Comparison of ENCODE assay signal across 9 cellular contexts in genomic region chr5:140341591-140341990, GRCh38. TPM values are rescaled to one million over a fixed set of nuclear protein-coding genes. Genes with fewer than 3 reads are reported as not detected.
DNase-seq lines count a peak whose midpoint lies in the region; ATAC-seq and TF ChIP-seq lines count a peak whose summit lies in the region.
"Had no signal": no experiment of that assay in that cellular context is flagged by ENCODE, and none has a peak within 500 bp of the region (broad histone marks: within the 10 kb centered on the region; RNA-seq: fewer than 3 reads in every experiment).

No MANE protein-coding gene starts in this region.

- intact Hi-C loops in posterior cingulate gyrus (cut with DNase I): loop anchor here (10.0 kb wide), 1 partner anchor 167 kb away; the partner anchor contains the start of gene CYSTM1

- peaks cover 60% of the 10 kb centered on the region for H3K4me1 Mint-ChIP-seq in T-helper 1 cell treated with Interleukin-12 subunit alpha and Interleukin-12 subunit beta and Interleukin-4 antibody, amounts not matched to agents 30 μg/mL and 1 μg/mL, for 36 hours (ENCODE audit: low read depth)

- TF ChIP-seq CTCF in gastroesophageal sphincter (IDR thresholded peaks at IDR 0.05): no peak

- H3K27ac Mint-ChIP-seq in T-helper 1 cell treated with Interleukin-12 subunit alpha and Interleukin-12 subunit beta and Interleukin-4 antibody, amounts not matched to agents 30 μg/mL and 1 μg/mL, for 36 hours: peak overlapping the region; percentile 96

- no peaks in the 10 kb centered on the region for H3K9me3 ChIP-seq in gastroesophageal sphincter

- peak overlapping the region; percentile 96 for H3K4me3 Mint-ChIP-seq in T-helper 1 cell treated with Interleukin-12 subunit alpha and Interleukin-12 subunit beta and Interleukin-4 antibody, amounts not matched to agents 30 μg/mL and 1 μg/mL, for 36 hours

- peak overlapping the region in 3 of 4 donors; percentile 55 to 64 (median 61) for H3K27ac ChIP-seq in gastroesophageal sphincter

- no peaks in the 10 kb centered on the region for H3K27me3 Mint-ChIP-seq in T-helper 1 cell treated with Interleukin-12 subunit alpha and Interleukin-12 subunit beta and Interleukin-4 antibody, amounts not matched to agents 30 μg/mL and 1 μg/mL, for 36 hours (ENCODE audit: low read depth)

- peaks cover 0 to 15% of the 10 kb centered on the region in 2 donors for H3K36me3 ChIP-seq in gastroesophageal sphincter

- H3K9me3 Mint-ChIP-seq in T-helper 1 cell treated with Interleukin-12 subunit alpha and Interleukin-12 subunit beta and Interleukin-4 antibody, amounts not matched to agents 30 μg/mL and 1 μg/mL, for 36 hours: no peaks in the 10 kb centered on the region

- no peak for TF ChIP-seq EP300 in gastroesophageal sphincter (IDR thresholded peaks at IDR 0.05)

- DNase-seq in Daoy (ENCODE audit: low read depth) (peak; percentile 76), posterior cingulate gyrus (peak; percentile 55 to 96 (median 74)), NCI-H2029 (lab: John Stamatoyannopoulos, UW) (no peak), NCI-H82 treated with DMSO at 0.1 percent for 48 hours (lab: John Stamatoyannopoulos, UW; ENCODE audit: unreplicated experiment) (no peak), DMS53 treated with DMSO at 0.1 percent for 48 hours (lab: John Stamatoyannopoulos, UW; ENCODE audit: unreplicated experiment) (no peak)
- DNase-seq: NCI-H2171 treated with DMSO at 0.1 percent for 48 hours had no signal

- H3K4me3 ChIP-seq in gastroesophageal sphincter: no peak overlapping the region

- no peaks in the 10 kb centered on the region for H3K27me3 ChIP-seq in gastroesophageal sphincter

- 86% methylated on average over 2 of the region's 5 CpGs; no CpG with 5 or more reads in 1 of the 2 donors for WGBS in gastroesophageal sphincter (ENCODE audit: low coverage in 1 of 2), 2 donors

- peaks cover 0 to 83% (median 7%) of the 10 kb centered on the region in 3 donors for H3K4me1 ChIP-seq in gastroesophageal sphincter

- H3K36me3 Mint-ChIP-seq in T-helper 1 cell treated with Interleukin-12 subunit alpha and Interleukin-12 subunit beta and Interleukin-4 antibody, amounts not matched to agents 30 μg/mL and 1 μg/mL, for 36 hours (ENCODE audit: low read depth): peaks cover 43% of the 10 kb centered on the region

- ATAC-seq in gastroesophageal sphincter (peak; percentile 9), GM19452 (IDR thresholded peaks at IDR 0.05; ENCODE audit: unreplicated experiment) (no peak)

- TF ChIP-seq POLR2A in gastroesophageal sphincter (IDR thresholded peaks at IDR 0.05): no peak

RNA-seq across cellular contexts. Expression of gene HBEGF, which starts 4.8 kb away (rescaled TPM):
- 68.9 and 81.9 TPM in 2 replicates for total RNA-seq in Daoy (2014; rRNA removed; shearing (Covaris generic))
- 10 to 100 TPM in 1 of 4 donors, 1 to 10 TPM in 3; 4.7 to 17.4 (median 6.6) TPM for total RNA-seq in gastroesophageal sphincter

RNA-seq across cellular contexts. Expression of gene SLC4A9, which starts 18.4 kb away (rescaled TPM):
- total RNA-seq in Daoy (2014; rRNA removed; shearing (Covaris generic)): not detected in 2 replicates
- total RNA-seq in gastroesophageal sphincter: not detected

RNA-seq across cellular contexts. Expression of gene PFDN1, which starts 38.7 kb away (rescaled TPM):
- 144 and 162 TPM in 2 replicates for total RNA-seq in Daoy (2014; rRNA removed; shearing (Covaris generic))
- 10 to 100 TPM; 66.1 to 99.7 (median 92.8) TPM for total RNA-seq in gastroesophageal sphincter

Comparison
In these comparisons a context has a peak if more than half of its experiments do, and no peak if none do; other contexts are left out.
1. DNase-seq: peak in Daoy (single experiment) and posterior cingulate gyrus (10 of 10); none in NCI-H2029 (single experiment), NCI-H82 treated with DMSO at 0.1 percent for 48 hours (single experiment) and DMS53 treated with DMSO at 0.1 percent for 48 hours (single experiment).